Comparison of ENCODE assay signal across 1 cellular context in the genomic region with DNA sequence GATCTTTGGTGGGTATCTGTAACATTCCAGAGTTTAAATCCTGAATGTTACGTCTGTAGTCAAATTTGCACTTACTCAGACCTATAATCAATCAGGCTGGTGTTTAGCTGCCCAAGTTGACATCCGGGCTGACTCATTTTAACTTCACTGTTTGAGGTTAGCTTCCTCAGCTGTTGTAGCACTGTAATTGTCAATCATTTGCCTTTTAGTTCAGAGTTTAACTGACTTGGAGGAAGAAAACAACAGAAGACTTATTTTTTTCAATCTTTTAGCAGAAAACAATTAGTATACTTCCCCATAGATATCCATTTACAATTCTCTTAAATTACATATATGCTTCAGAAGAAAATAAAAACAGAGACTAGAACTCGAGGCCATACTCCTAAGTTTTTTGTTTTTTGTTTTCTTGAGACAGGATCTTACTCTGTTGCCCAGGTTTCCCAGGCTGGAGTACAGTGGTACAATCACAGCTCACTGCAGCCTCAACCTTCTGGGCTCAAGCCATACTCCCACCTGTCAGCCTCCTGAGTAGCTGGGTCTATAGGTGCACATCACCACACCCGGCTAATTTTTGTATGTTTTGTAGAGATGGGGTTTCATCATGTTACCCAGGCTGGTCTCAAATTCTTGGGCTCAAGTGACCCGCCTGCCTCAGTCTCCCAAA.
TF ChIP-seq lines count a peak whose summit lies in the region.

No MANE protein-coding gene starts in this region.

TF ChIP-seq in GM12878, 131 proteins besides CTCF, POLR2A, EP300 and RAD21 (continued from another document and continues in another):
- TF ChIP-seq, protein P1, sequence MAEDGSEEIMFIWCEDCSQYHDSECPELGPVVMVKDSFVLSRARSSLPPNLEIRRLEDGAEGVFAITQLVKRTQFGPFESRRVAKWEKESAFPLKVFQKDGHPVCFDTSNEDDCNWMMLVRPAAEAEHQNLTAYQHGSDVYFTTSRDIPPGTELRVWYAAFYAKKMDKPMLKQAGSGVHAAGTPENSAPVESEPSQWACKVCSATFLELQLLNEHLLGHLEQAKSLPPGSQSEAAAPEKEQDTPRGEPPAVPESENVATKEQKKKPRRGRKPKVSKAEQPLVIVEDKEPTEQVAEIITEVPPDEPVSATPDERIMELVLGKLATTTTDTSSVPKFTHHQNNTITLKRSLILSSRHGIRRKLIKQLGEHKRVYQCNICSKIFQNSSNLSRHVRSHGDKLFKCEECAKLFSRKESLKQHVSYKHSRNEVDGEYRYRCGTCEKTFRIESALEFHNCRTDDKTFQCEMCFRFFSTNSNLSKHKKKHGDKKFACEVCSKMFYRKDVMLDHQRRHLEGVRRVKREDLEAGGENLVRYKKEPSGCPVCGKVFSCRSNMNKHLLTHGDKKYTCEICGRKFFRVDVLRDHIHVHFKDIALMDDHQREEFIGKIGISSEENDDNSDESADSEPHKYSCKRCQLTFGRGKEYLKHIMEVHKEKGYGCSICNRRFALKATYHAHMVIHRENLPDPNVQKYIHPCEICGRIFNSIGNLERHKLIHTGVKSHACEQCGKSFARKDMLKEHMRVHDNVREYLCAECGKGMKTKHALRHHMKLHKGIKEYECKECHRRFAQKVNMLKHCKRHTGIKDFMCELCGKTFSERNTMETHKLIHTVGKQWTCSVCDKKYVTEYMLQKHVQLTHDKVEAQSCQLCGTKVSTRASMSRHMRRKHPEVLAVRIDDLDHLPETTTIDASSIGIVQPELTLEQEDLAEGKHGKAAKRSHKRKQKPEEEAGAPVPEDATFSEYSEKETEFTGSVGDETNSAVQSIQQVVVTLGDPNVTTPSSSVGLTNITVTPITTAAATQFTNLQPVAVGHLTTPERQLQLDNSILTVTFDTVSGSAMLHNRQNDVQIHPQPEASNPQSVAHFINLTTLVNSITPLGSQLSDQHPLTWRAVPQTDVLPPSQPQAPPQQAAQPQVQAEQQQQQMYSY (CRISPR knock-in tag; IDR thresholded peaks at IDR 0.05), result no peak
- TF ChIP-seq NFIC (IDR thresholded peaks at IDR 0.05; ENCODE audit: low read depth, low read length) (0 out of 2 replicates have a peak, but pooled peaks have one; percentile 29), TCF12 (IDR thresholded peaks at IDR 0.05; ENCODE audit: low read depth, low read length) (peak; percentile 65; the same call in 1 of the 2 replicates), IKZF2 (IDR thresholded peaks at IDR 0.05) (peak; percentile 75 to 79), NFYA (IDR thresholded peaks at IDR 0.05; ENCODE audit: borderline replicate concordance, low read depth, low read length) (no peak), SUZ12 (IDR thresholded peaks at IDR 0.05; ENCODE audit: unreplicated experiment) (no peak), FOS (IDR thresholded peaks at IDR 0.05; ENCODE audit: borderline replicate concordance, extremely low read depth, insufficient read length) (no peak), BHLHE40 (IDR thresholded peaks at IDR 0.05; ENCODE audit: borderline replicate concordance in 1 of 2, low read depth in 2 of 2, low read length in 1 of 2) (no peak; a peak in 1 of 4 replicates), CHD2 (IDR thresholded peaks at IDR 0.05; ENCODE audit: borderline replicate concordance, low read depth, low read length) (no peak), RELA (IDR thresholded peaks at IDR 0.05; ENCODE audit: borderline replicate concordance, partially characterized antibody) (no peak), RUNX3 (IDR thresholded peaks at IDR 0.05; ENCODE audit: low read length) (peak; percentile 83), SPI1 (IDR thresholded peaks at IDR 0.05; ENCODE audit: borderline replicate concordance, insufficient read depth, low read depth, low read length) (no peak), ETV6 (conservative IDR thresholded peaks at IDR 0.05 in 1 of 2, IDR thresholded peaks at IDR 0.05 in 1 of 2; ENCODE audit: borderline replicate concordance in 1 of 2, low read depth in 1 of 2) (peak in 1 of 2 experiments; percentile 31; a peak in 1 of 4 replicates), PAX8 (IDR thresholded peaks at IDR 0.05) (no peak), PML (IDR thresholded peaks at IDR 0.05; ENCODE audit: low read length) (no peak), MEF2B (IDR thresholded peaks at IDR 0.05; ENCODE audit: partially characterized antibody, poor library complexity, severe bottlenecking) (peak; percentile 30), BCL11A (IDR thresholded peaks at IDR 0.05; ENCODE audit: low read depth, low read length) (peak; percentile 38; the same call in 1 of the 2 replicates), EZH2 (IDR thresholded peaks at IDR 0.05; ENCODE audit: borderline replicate concordance, control insufficient read depth, low read depth, low read length) (peak; percentile 55; the same call in 1 of the 2 replicates)
- TF ChIP-seq, protein P2, sequence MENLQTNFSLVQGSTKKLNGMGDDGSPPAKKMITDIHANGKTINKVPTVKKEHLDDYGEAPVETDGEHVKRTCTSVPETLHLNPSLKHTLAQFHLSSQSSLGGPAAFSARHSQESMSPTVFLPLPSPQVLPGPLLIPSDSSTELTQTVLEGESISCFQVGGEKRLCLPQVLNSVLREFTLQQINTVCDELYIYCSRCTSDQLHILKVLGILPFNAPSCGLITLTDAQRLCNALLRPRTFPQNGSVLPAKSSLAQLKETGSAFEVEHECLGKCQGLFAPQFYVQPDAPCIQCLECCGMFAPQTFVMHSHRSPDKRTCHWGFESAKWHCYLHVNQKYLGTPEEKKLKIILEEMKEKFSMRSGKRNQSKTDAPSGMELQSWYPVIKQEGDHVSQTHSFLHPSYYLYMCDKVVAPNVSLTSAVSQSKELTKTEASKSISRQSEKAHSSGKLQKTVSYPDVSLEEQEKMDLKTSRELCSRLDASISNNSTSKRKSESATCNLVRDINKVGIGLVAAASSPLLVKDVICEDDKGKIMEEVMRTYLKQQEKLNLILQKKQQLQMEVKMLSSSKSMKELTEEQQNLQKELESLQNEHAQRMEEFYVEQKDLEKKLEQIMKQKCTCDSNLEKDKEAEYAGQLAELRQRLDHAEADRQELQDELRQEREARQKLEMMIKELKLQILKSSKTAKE (IDR thresholded peaks at IDR 0.05; ENCODE audit: low read depth, poor library complexity, severe bottlenecking), result peak; percentile 20
- TF ChIP-seq, protein P3, sequence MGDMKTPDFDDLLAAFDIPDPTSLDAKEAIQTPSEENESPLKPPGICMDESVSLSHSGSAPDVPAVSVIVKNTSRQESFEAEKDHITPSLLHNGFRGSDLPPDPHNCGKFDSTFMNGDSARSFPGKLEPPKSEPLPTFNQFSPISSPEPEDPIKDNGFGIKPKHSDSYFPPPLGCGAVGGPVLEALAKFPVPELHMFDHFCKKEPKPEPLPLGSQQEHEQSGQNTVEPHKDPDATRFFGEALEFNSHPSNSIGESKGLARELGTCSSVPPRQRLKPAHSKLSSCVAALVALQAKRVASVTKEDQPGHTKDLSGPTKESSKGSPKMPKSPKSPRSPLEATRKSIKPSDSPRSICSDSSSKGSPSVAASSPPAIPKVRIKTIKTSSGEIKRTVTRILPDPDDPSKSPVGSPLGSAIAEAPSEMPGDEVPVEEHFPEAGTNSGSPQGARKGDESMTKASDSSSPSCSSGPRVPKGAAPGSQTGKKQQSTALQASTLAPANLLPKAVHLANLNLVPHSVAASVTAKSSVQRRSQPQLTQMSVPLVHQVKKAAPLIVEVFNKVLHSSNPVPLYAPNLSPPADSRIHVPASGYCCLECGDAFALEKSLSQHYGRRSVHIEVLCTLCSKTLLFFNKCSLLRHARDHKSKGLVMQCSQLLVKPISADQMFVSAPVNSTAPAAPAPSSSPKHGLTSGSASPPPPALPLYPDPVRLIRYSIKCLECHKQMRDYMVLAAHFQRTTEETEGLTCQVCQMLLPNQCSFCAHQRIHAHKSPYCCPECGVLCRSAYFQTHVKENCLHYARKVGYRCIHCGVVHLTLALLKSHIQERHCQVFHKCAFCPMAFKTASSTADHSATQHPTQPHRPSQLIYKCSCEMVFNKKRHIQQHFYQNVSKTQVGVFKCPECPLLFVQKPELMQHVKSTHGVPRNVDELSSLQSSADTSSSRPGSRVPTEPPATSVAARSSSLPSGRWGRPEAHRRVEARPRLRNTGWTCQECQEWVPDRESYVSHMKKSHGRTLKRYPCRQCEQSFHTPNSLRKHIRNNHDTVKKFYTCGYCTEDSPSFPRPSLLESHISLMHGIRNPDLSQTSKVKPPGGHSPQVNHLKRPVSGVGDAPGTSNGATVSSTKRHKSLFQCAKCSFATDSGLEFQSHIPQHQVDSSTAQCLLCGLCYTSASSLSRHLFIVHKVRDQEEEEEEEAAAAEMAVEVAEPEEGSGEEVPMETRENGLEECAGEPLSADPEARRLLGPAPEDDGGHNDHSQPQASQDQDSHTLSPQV (IDR thresholded peaks at IDR 0.05), result no peak
- TF ChIP-seq, protein P4, sequence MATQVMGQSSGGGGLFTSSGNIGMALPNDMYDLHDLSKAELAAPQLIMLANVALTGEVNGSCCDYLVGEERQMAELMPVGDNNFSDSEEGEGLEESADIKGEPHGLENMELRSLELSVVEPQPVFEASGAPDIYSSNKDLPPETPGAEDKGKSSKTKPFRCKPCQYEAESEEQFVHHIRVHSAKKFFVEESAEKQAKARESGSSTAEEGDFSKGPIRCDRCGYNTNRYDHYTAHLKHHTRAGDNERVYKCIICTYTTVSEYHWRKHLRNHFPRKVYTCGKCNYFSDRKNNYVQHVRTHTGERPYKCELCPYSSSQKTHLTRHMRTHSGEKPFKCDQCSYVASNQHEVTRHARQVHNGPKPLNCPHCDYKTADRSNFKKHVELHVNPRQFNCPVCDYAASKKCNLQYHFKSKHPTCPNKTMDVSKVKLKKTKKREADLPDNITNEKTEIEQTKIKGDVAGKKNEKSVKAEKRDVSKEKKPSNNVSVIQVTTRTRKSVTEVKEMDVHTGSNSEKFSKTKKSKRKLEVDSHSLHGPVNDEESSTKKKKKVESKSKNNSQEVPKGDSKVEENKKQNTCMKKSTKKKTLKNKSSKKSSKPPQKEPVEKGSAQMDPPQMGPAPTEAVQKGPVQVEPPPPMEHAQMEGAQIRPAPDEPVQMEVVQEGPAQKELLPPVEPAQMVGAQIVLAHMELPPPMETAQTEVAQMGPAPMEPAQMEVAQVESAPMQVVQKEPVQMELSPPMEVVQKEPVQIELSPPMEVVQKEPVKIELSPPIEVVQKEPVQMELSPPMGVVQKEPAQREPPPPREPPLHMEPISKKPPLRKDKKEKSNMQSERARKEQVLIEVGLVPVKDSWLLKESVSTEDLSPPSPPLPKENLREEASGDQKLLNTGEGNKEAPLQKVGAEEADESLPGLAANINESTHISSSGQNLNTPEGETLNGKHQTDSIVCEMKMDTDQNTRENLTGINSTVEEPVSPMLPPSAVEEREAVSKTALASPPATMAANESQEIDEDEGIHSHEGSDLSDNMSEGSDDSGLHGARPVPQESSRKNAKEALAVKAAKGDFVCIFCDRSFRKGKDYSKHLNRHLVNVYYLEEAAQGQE (IDR thresholded peaks at IDR 0.05; ENCODE audit: low read depth, low read length), result no peak
- TF ChIP-seq, protein P5, sequence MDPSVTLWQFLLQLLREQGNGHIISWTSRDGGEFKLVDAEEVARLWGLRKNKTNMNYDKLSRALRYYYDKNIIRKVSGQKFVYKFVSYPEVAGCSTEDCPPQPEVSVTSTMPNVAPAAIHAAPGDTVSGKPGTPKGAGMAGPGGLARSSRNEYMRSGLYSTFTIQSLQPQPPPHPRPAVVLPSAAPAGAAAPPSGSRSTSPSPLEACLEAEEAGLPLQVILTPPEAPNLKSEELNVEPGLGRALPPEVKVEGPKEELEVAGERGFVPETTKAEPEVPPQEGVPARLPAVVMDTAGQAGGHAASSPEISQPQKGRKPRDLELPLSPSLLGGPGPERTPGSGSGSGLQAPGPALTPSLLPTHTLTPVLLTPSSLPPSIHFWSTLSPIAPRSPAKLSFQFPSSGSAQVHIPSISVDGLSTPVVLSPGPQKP (IDR thresholded peaks at IDR 0.05; ENCODE audit: low read depth, low read length), result peak; percentile 36; the same call in 1 of the 2 replicates
- TF ChIP-seq, protein P6, sequence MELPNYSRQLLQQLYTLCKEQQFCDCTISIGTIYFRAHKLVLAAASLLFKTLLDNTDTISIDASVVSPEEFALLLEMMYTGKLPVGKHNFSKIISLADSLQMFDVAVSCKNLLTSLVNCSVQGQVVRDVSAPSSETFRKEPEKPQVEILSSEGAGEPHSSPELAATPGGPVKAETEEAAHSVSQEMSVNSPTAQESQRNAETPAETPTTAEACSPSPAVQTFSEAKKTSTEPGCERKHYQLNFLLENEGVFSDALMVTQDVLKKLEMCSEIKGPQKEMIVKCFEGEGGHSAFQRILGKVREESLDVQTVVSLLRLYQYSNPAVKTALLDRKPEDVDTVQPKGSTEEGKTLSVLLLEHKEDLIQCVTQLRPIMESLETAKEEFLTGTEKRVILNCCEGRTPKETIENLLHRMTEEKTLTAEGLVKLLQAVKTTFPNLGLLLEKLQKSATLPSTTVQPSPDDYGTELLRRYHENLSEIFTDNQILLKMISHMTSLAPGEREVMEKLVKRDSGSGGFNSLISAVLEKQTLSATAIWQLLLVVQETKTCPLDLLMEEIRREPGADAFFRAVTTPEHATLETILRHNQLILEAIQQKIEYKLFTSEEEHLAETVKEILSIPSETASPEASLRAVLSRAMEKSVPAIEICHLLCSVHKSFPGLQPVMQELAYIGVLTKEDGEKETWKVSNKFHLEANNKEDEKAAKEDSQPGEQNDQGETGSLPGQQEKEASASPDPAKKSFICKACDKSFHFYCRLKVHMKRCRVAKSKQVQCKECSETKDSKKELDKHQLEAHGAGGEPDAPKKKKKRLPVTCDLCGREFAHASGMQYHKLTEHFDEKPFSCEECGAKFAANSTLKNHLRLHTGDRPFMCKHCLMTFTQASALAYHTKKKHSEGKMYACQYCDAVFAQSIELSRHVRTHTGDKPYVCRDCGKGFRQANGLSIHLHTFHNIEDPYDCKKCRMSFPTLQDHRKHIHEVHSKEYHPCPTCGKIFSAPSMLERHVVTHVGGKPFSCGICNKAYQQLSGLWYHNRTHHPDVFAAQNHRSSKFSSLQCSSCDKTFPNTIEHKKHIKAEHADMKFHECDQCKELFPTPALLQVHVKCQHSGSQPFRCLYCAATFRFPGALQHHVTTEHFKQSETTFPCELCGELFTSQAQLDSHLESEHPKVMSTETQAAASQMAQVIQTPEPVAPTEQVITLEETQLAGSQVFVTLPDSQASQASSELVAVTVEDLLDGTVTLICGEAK (IDR thresholded peaks at IDR 0.05; ENCODE audit: borderline replicate concordance), result no peak
